In the genomic region with DNA sequence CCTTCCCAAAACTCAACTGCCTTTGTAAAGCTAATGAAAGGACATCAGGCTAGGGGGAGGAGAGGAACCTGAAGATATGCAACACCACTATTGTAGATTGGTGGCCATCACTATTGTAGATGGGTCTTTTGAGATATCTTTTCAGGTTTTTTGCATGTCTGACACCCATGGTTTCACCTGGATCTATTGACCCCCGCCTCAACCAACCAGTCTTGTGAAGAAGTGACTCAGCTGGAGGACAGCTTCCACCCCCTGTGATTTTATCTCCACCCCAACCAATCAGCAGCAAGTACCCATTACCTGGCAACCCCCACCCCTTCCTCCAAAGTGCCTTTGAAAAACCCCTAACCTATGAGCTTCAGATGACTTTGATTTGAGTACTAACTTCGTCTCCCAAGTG, we compare ENCODE assay signal across 33 cellular contexts.
"Had no signal": no experiment of that assay in that cellular context is flagged by ENCODE, and none has a peak within 500 bp of the region (broad histone marks: within the 10 kb centered on the region; RNA-seq: fewer than 3 reads in every experiment).

No MANE protein-coding gene starts in this region.

- ATAC-seq: activated CD8-positive, alpha-beta T cell treated with anti-CD3 and anti-CD28 coated beads for 36 hours; activated naive CD8-positive, alpha-beta T cell treated with anti-CD3 and anti-CD28 coated beads, Interleukin-2, amount 50 U/mL, for 24 hours; activated T-cell treated with anti-CD3 and anti-CD28 coated beads, Interleukin-2, amount 50 U/mL, for 4 hours; foreskin keratinocyte; gastrocnemius medialis; heart left ventricle had no signal

- H3K9me3 ChIP-seq: adrenal gland, breast epithelium, esophagus muscularis mucosa, gastrocnemius medialis, heart left ventricle had no signal

- H3K27ac ChIP-seq: adrenal gland, breast epithelium, cardiac muscle cell, coronary artery, dorsolateral prefrontal cortex, esophagus muscularis mucosa, foreskin keratinocyte, gastrocnemius medialis, heart left ventricle had no signal

- H3K36me3 ChIP-seq: adrenal gland, breast epithelium, cardiac muscle cell, esophagus muscularis mucosa, gastrocnemius medialis, heart left ventricle had no signal

- H3K4me1 Mint-ChIP-seq: activated CD4-positive, alpha-beta T cell treated with anti-CD3 and anti-CD28 coated beads, Interleukin-2, amount 10 ng/mL, durations not matched to agents 7 days and 5 days; activated naive CD4-positive, alpha-beta T cell treated with anti-CD3 and anti-CD28 coated beads, Interleukin-2, amount 50 U/mL, for 24 hours; activated naive CD8-positive, alpha-beta T cell treated with anti-CD3 and anti-CD28 coated beads for 36 hours; activated naive CD8-positive, alpha-beta T cell treated with anti-CD3 and anti-CD28 coated beads, Interleukin-2, amount 50 U/mL, for 24 hours had no signal

- H3K27ac Mint-ChIP-seq: activated CD4-positive, alpha-beta T cell treated with anti-CD3 and anti-CD28 coated beads, Interleukin-2, amount 10 ng/mL, durations not matched to agents 7 days and 5 days; activated CD8-positive, alpha-beta T cell treated with anti-CD3 and anti-CD28 coated beads for 36 hours; activated naive CD4-positive, alpha-beta T cell treated with anti-CD3 and anti-CD28 coated beads for 36 hours; activated naive CD4-positive, alpha-beta T cell treated with anti-CD3 and anti-CD28 coated beads, Interleukin-2, amount 50 U/mL, for 24 hours; activated naive CD8-positive, alpha-beta T cell treated with anti-CD3 and anti-CD28 coated beads for 36 hours; activated naive CD8-positive, alpha-beta T cell treated with anti-CD3 and anti-CD28 coated beads, Interleukin-2, amount 50 U/mL, for 24 hours; activated T-helper 1 cell treated with anti-CD3 and anti-CD28 coated beads, Interleukin-12 subunit alpha, Interleukin-12 subunit beta, Interleukin-2, Interleukin-4 antibody, amounts not matched to agents 30 ng/mL and 10 ng/mL and 1 ng/mL, durations not matched to agents 14 hours and 24 hours and 36 hours; activated T-helper 2 cell treated with anti-CD3 and anti-CD28 coated beads, Interferon-gamma antibody, Interleukin-2, Interleukin-4, amounts not matched to agents 10 μg/mL and 5 μg/mL and 100 μg/mL, durations not matched to agents 14 hours and 24 hours and 36 hours; brain; dendritic cell treated with granulocyte-macrophage colony-stimulating factor and Interleukin-4, amounts not matched to agents 40 ng/mL and 50 ng/mL, for 4 days had no signal

- H3K27me3 Mint-ChIP-seq: activated CD4-positive, alpha-beta T cell treated with anti-CD3 and anti-CD28 coated beads, Interleukin-2, amount 10 ng/mL, durations not matched to agents 7 days and 5 days; activated CD8-positive, alpha-beta T cell treated with anti-CD3 and anti-CD28 coated beads for 36 hours; activated naive CD4-positive, alpha-beta T cell treated with anti-CD3 and anti-CD28 coated beads, Interleukin-2, amount 50 U/mL, for 24 hours; activated naive CD8-positive, alpha-beta T cell treated with anti-CD3 and anti-CD28 coated beads for 36 hours; activated naive CD8-positive, alpha-beta T cell treated with anti-CD3 and anti-CD28 coated beads, Interleukin-2, amount 50 U/mL, for 24 hours; brain; dendritic cell treated with granulocyte-macrophage colony-stimulating factor and Interleukin-4, amounts not matched to agents 40 ng/mL and 50 ng/mL, for 4 days had no signal

- H3K4me1 ChIP-seq: adrenal gland, foreskin keratinocyte, heart left ventricle had no signal

- DNase-seq: activated CD4-positive, alpha-beta T cell treated with anti-CD3 and anti-CD28 coated beads for 1 hour; activated CD4-positive, alpha-beta T cell treated with anti-CD3 and anti-CD28 coated beads for 4 hours; activated CD4-positive, alpha-beta T cell treated with anti-CD3 and anti-CD28 coated beads, Interleukin-2, amount 10 ng/mL, durations not matched to agents 7 days and 5 days; activated CD4-positive, alpha-beta T cell treated with anti-CD3 and anti-CD28 coated beads, Interleukin-2, amount 50 U/mL, for 48 hours; activated CD8-positive, alpha-beta memory T cell treated with anti-CD3 and anti-CD28 coated beads for 24 hours; activated CD8-positive, alpha-beta T cell treated with anti-CD3 and anti-CD28 coated beads for 36 hours; activated effector memory CD4-positive, alpha-beta T cell treated with anti-CD3 and anti-CD28 coated beads, Interleukin-2, amount 50 U/mL, for 16 hours; activated naive CD4-positive, alpha-beta T cell treated with anti-CD3 and anti-CD28 coated beads for 36 hours; activated naive CD8-positive, alpha-beta T cell treated with anti-CD3 and anti-CD28 coated beads for 36 hours; activated naive CD8-positive, alpha-beta T cell treated with anti-CD3 and anti-CD28 coated beads, Interleukin-2, amount 50 U/mL, for 24 hours; activated T-cell treated with anti-CD3 and anti-CD28 coated beads, Interleukin-2, amount 50 U/mL, for 4 hours; adrenal gland; amygdala; aorta; central memory CD4-positive, alpha-beta T cell; cerebellar nuclear complex; dorsolateral prefrontal cortex; effector memory CD4-positive, alpha-beta T cell; erythroblast; foreskin keratinocyte; gastrocnemius medialis; glutamatergic neuron; heart left ventricle; T-helper 2 cell had no signal

- H3K4me3 Mint-ChIP-seq: activated CD4-positive, alpha-beta T cell treated with anti-CD3 and anti-CD28 coated beads, Interleukin-2, amount 10 ng/mL, durations not matched to agents 7 days and 5 days; activated CD8-positive, alpha-beta T cell treated with anti-CD3 and anti-CD28 coated beads for 36 hours; activated naive CD4-positive, alpha-beta T cell treated with anti-CD3 and anti-CD28 coated beads for 36 hours; activated naive CD4-positive, alpha-beta T cell treated with anti-CD3 and anti-CD28 coated beads, Interleukin-2, amount 50 U/mL, for 24 hours; activated naive CD8-positive, alpha-beta T cell treated with anti-CD3 and anti-CD28 coated beads for 36 hours; activated naive CD8-positive, alpha-beta T cell treated with anti-CD3 and anti-CD28 coated beads, Interleukin-2, amount 50 U/mL, for 24 hours; activated T-cell treated with anti-CD3 and anti-CD28 coated beads, Interleukin-2, amount 50 U/mL, for 4 hours; activated T-helper 1 cell treated with anti-CD3 and anti-CD28 coated beads, Interleukin-12 subunit alpha, Interleukin-12 subunit beta, Interleukin-2, Interleukin-4 antibody, amounts not matched to agents 30 ng/mL and 10 ng/mL and 1 ng/mL, durations not matched to agents 14 hours and 24 hours and 36 hours; brain; dendritic cell treated with granulocyte-macrophage colony-stimulating factor and Interleukin-4, amounts not matched to agents 40 ng/mL and 50 ng/mL, for 4 days had no signal

- H3K4me3 ChIP-seq: adrenal gland, breast epithelium, cardiac muscle cell, coronary artery, dorsolateral prefrontal cortex, esophagus muscularis mucosa, gastrocnemius medialis, heart left ventricle had no signal

- H3K9me3 Mint-ChIP-seq: activated CD4-positive, alpha-beta T cell treated with anti-CD3 and anti-CD28 coated beads, Interleukin-2, amount 10 ng/mL, durations not matched to agents 7 days and 5 days; activated CD8-positive, alpha-beta T cell treated with anti-CD3 and anti-CD28 coated beads for 36 hours; activated naive CD4-positive, alpha-beta T cell treated with anti-CD3 and anti-CD28 coated beads for 36 hours; activated naive CD8-positive, alpha-beta T cell treated with anti-CD3 and anti-CD28 coated beads for 36 hours; activated T-cell treated with anti-CD3 and anti-CD28 coated beads, Interleukin-2, amount 50 U/mL, for 4 hours; activated T-helper 1 cell treated with anti-CD3 and anti-CD28 coated beads, Interleukin-12 subunit alpha, Interleukin-12 subunit beta, Interleukin-2, Interleukin-4 antibody, amounts not matched to agents 30 ng/mL and 10 ng/mL and 1 ng/mL, durations not matched to agents 14 hours and 24 hours and 36 hours; activated T-helper 2 cell treated with anti-CD3 and anti-CD28 coated beads, Interferon-gamma antibody, Interleukin-2, Interleukin-4, amounts not matched to agents 10 μg/mL and 5 μg/mL and 100 μg/mL, durations not matched to agents 14 hours and 24 hours and 36 hours; brain; dendritic cell treated with granulocyte-macrophage colony-stimulating factor and Interleukin-4, amounts not matched to agents 40 ng/mL and 50 ng/mL, for 4 days had no signal

- H3K36me3 Mint-ChIP-seq: activated naive CD4-positive, alpha-beta T cell treated with anti-CD3 and anti-CD28 coated beads, Interleukin-2, amount 50 U/mL, for 24 hours; activated naive CD8-positive, alpha-beta T cell treated with anti-CD3 and anti-CD28 coated beads for 36 hours; brain had no signal

- H3K27me3 ChIP-seq: adrenal gland, breast epithelium, cardiac muscle cell, dorsolateral prefrontal cortex, esophagus muscularis mucosa, foreskin keratinocyte, gastrocnemius medialis, heart left ventricle had no signal
